8 cellular contexts compared by ENCODE assay signal in genomic region chr10:59830601-59831259, GRCh38.
DNase-seq lines count a peak whose midpoint lies in the region; ATAC-seq, FAIRE-seq and TF ChIP-seq lines count a peak whose summit lies in the region.

No MANE protein-coding gene starts in this region.

- no peak overlapping the region for H3K4me3 ChIP-seq in RWPE2 (ENCODE audit: severe bottlenecking)
- H3K4me3 ChIP-seq in epithelial cell of esophagus (ENCODE audit: low read length): no peak overlapping the region

- DNase-seq in NCI-H1436 (lab: John Stamatoyannopoulos, UW) (peak; percentile 41), NCI-H1436 treated with DMSO at 0.1 percent for 48 hours (lab: John Stamatoyannopoulos, UW) (no peak), HPDE6-E6E7 (ENCODE audit: extremely low spot score) (peak; percentile 27), RWPE2 (ENCODE audit: low spot score) (no peak), epithelial cell of esophagus (ENCODE audit: low read depth) (peak; percentile 57), midbrain (lab: John Stamatoyannopoulos, UW) (peak; percentile 46), GM12892 (ENCODE audit: insufficient read length) (no peak)

- no peak for TF ChIP-seq POLR2A in GM12892 (IDR thresholded peaks at IDR 0.05; ENCODE audit: low read depth, low read length)

- no peaks in the 10 kb centered on the region for H3K9me3 ChIP-seq in RWPE2 (ENCODE audit: severe bottlenecking)

- H3K27ac ChIP-seq in RWPE2 (ENCODE audit: poor library complexity, severe bottlenecking): no peak overlapping the region

- H3K4me1 ChIP-seq in RWPE2 (ENCODE audit: insufficient read depth, poor library complexity, severe bottlenecking): no peaks in the 10 kb centered on the region

- no peak for FAIRE-seq in GM12892 (lab: Jason Lieb, UNC)

- TF ChIP-seq CTCF in RWPE2 (IDR thresholded peaks at IDR 0.05; ENCODE audit: poor library complexity, severe bottlenecking) (peak; percentile 74), epithelial cell of esophagus (IDR thresholded peaks at IDR 0.05; ENCODE audit: insufficient read depth, low read depth, low read length, missing control alignments) (peak; percentile 79)

- peaks cover 33% of the 10 kb centered on the region for H3K36me3 ChIP-seq in RWPE2 (ENCODE audit: low read depth)

- peak; percentile 66 for ATAC-seq in RWPE2 (ENCODE audit: low read depth)
- ATAC-seq in GM18907 (IDR thresholded peaks at IDR 0.05; ENCODE audit: unreplicated experiment): no peak

- no peaks in the 10 kb centered on the region for H3K27me3 ChIP-seq in RWPE2 (ENCODE audit: insufficient read depth, poor library complexity, severe bottlenecking)

Comparison
In these comparisons a context has a peak if more than half of its experiments do, and no peak if none do; other contexts are left out.
1. DNase-seq: peak in NCI-H1436 (single experiment), HPDE6-E6E7 (single experiment), epithelial cell of esophagus (single experiment) and midbrain (single experiment); none in NCI-H1436 treated with DMSO at 0.1 percent for 48 hours (single experiment), RWPE2 (single experiment) and GM12892 (single experiment).